18 cellular contexts compared by ENCODE assay signal in genomic region chr15:29910068-29910467, GRCh38.
"Had no signal": no experiment of that assay in that cellular context is flagged by ENCODE, and none has a peak within 500 bp of the region (broad histone marks: within the 10 kb centered on the region; RNA-seq: fewer than 3 reads in every experiment).

No MANE protein-coding gene starts in this region.

- H3K27me3 ChIP-seq: adrenal gland, esophagus squamous epithelium, foreskin keratinocyte, neural progenitor cell, thyroid gland, uterus had no signal

- H3K36me3 ChIP-seq: adrenal gland, esophagus squamous epithelium, neural progenitor cell, thyroid gland, uterus had no signal

- H3K4me3 ChIP-seq: adrenal gland, esophagus squamous epithelium, lung, neural progenitor cell, thyroid gland, uterus had no signal

- H3K9me3 ChIP-seq: adrenal gland, thyroid gland, uterus had no signal

- H3K27ac Mint-ChIP-seq: activated CD8-positive, alpha-beta T cell treated with anti-CD3 and anti-CD28 coated beads for 36 hours; activated naive CD4-positive, alpha-beta T cell treated with anti-CD3 and anti-CD28 coated beads, Interleukin-2, amount 50 U/mL, for 24 hours; neural progenitor cell; stimulated activated memory B cell treated with anti-CD40 and anti-IgM and Interleukin-4, amounts not matched to agents 10 μg/mL and 1 μg/mL and 100 μg/mL, for 72 hours; WTC11 had no signal

- DNase-seq: activated CD4-positive, alpha-beta T cell treated with anti-CD3 and anti-CD28 coated beads for 4 hours; activated CD8-positive, alpha-beta T cell treated with anti-CD3 and anti-CD28 coated beads for 36 hours; activated effector memory CD4-positive, alpha-beta T cell treated with Interleukin-2 at 50 U/mL for 16 hours; activated T-cell treated with anti-CD3 and anti-CD28 coated beads, Interleukin-2, amount 50 U/mL, for 4 hours; adrenal gland; esophagus squamous epithelium; foreskin keratinocyte; glutamatergic neuron; midbrain; stimulated activated CD4-positive, alpha-beta T cell treated with anti-CD3 and anti-CD28 coated beads, Interleukin-2, amount 100 ng/mL, for 48 hours; T-helper 2 cell; thyroid gland; uterus had no signal

- H3K4me1 Mint-ChIP-seq: activated naive CD4-positive, alpha-beta T cell treated with anti-CD3 and anti-CD28 coated beads, Interleukin-2, amount 50 U/mL, for 24 hours; stimulated activated memory B cell treated with anti-CD40 and anti-IgM and Interleukin-4, amounts not matched to agents 10 μg/mL and 1 μg/mL and 100 μg/mL, for 72 hours had no signal

- H3K4me2 ChIP-seq: neural progenitor cell had no signal

- H3K4me3 Mint-ChIP-seq: activated CD8-positive, alpha-beta T cell treated with anti-CD3 and anti-CD28 coated beads for 36 hours; activated naive CD4-positive, alpha-beta T cell treated with anti-CD3 and anti-CD28 coated beads, Interleukin-2, amount 50 U/mL, for 24 hours; activated T-cell treated with anti-CD3 and anti-CD28 coated beads, Interleukin-2, amount 50 U/mL, for 4 hours; neural progenitor cell; stimulated activated memory B cell treated with anti-CD40 and anti-IgM and Interleukin-4, amounts not matched to agents 10 μg/mL and 1 μg/mL and 100 μg/mL, for 72 hours; WTC11 had no signal

- H2AFZ ChIP-seq: neural progenitor cell had no signal

- H3K9ac ChIP-seq: neural progenitor cell had no signal

- H3K4me1 ChIP-seq: esophagus squamous epithelium, foreskin keratinocyte, thyroid gland, uterus had no signal

- H3K27ac ChIP-seq: adrenal gland, esophagus squamous epithelium, foreskin keratinocyte, neural progenitor cell, thyroid gland had no signal

- H3K36me3 Mint-ChIP-seq: neural progenitor cell; stimulated activated memory B cell treated with anti-CD40 and anti-IgM and Interleukin-4, amounts not matched to agents 10 μg/mL and 1 μg/mL and 100 μg/mL, for 72 hours had no signal

- ATAC-seq: activated CD8-positive, alpha-beta T cell treated with anti-CD3 and anti-CD28 coated beads for 36 hours; activated T-cell treated with anti-CD3 and anti-CD28 coated beads, Interleukin-2, amount 50 U/mL, for 4 hours; foreskin keratinocyte; stimulated activated memory B cell treated with anti-CD40 and anti-IgM and Interleukin-4, amounts not matched to agents 10 μg/mL and 1 μg/mL and 100 μg/mL, for 72 hours; WTC11 had no signal
